ENCODE assay signal across 19 cellular contexts in genomic region chr2:214730248-214730647, GRCh38.
"Had no signal": no experiment of that assay in that cellular context is flagged by ENCODE, and none has a peak within 500 bp of the region (broad histone marks: within the 10 kb centered on the region; RNA-seq: fewer than 3 reads in every experiment).

No MANE protein-coding gene starts in this region.

- H3K27ac ChIP-seq: breast epithelium, esophagus squamous epithelium, foreskin keratinocyte, tibial nerve, uterus had no signal

- DNase-seq: activated B cell treated with CpG ODN at 0.5 μM for 24 hours; activated CD4-positive, alpha-beta memory T cell treated with anti-CD3 and anti-CD28 coated beads, Interleukin-2, amount 10 ng/mL, durations not matched to agents 7 days and 5 days; activated CD4-positive, alpha-beta T cell treated with anti-CD3 and anti-CD28 coated beads for 4 hours; activated CD8-positive, alpha-beta memory T cell treated with anti-CD3 and anti-CD28 coated beads, Interleukin-2, amount 10 ng/mL, durations not matched to agents 7 days and 5 days; activated naive CD4-positive, alpha-beta T cell; activated naive CD8-positive, alpha-beta T cell treated with anti-CD3 and anti-CD28 coated beads for 36 hours; cerebellar nuclear complex; effector memory CD4-positive, alpha-beta T cell; esophagus squamous epithelium; glutamatergic neuron; hypothalamus; midbrain; T-cell; uterus had no signal

- H3K27me3 ChIP-seq: breast epithelium, esophagus squamous epithelium, foreskin keratinocyte, tibial nerve, uterus had no signal

- H3K36me3 ChIP-seq: breast epithelium, uterus had no signal

- H3K4me1 ChIP-seq: breast epithelium, esophagus squamous epithelium, foreskin keratinocyte, uterus had no signal

- H3K4me3 ChIP-seq: breast epithelium, esophagus squamous epithelium, lung, tibial nerve, uterus had no signal

- H3K9me3 ChIP-seq: breast epithelium, esophagus squamous epithelium, tibial nerve, uterus had no signal

- ATAC-seq: activated CD8-positive, alpha-beta memory T cell treated with anti-CD3 and anti-CD28 coated beads, Interleukin-2, amount 10 ng/mL, durations not matched to agents 7 days and 5 days; foreskin keratinocyte; left lobe of liver; T-cell had no signal
